ENCODE assay signal across 9 cellular contexts in genomic region chr5:150081541-150082283, GRCh38.
DNase-seq lines count a peak whose midpoint lies in the region; ATAC-seq lines count a peak whose summit lies in the region.
"Had no signal": no experiment of that assay in that cellular context is flagged by ENCODE, and none has a peak within 500 bp of the region (broad histone marks: within the 10 kb centered on the region; RNA-seq: fewer than 3 reads in every experiment).

No MANE protein-coding gene starts in this region.

- no peaks in the 10 kb centered on the region; the same call in none of the 2 replicates for H3K4me1 ChIP-seq in HAP-1

- H3K36me3 ChIP-seq in HAP-1 (replicated peaks) = no peaks in the 10 kb centered on the region
- H3K36me3 ChIP-seq: SJSA1 had no signal

- in situ Hi-C loops in HAP-1 (cut with MboI; ENCODE audit: low sequenced_read_pairs) = no loop called here

- DNase-seq in anterior cingulate cortex (lab: John Stamatoyannopoulos, UW) (peak in 30 of 58 donors; percentile 13 to 69 (median 40)), midbrain (lab: John Stamatoyannopoulos, UW) (peak; percentile 48), T1000 (lab: John Stamatoyannopoulos, UW) (no peak), NCI-H1048 (lab: John Stamatoyannopoulos, UW) (no peak), HAP-1 (ENCODE audit: low spot score in 2 of 2) (no peak)
- no peak for DNase-seq in activated CD4-positive, CD25-positive, alpha-beta regulatory T cell (lab: John Stamatoyannopoulos, UW)

- H3K27me3 ChIP-seq in HAP-1 (ENCODE audit: low read depth) = peaks cover 3% of the 10 kb centered on the region; the same call in 1 of the 2 replicates
- H3K27me3 ChIP-seq: SJSA1 had no signal

- H3K9me3 ChIP-seq in HAP-1 = no peaks in the 10 kb centered on the region
- H3K9me3 ChIP-seq: SJSA1 had no signal

- H3K4me3 ChIP-seq in HAP-1 = no peak overlapping the region
- H3K4me3 ChIP-seq: SJSA1 had no signal

- ATAC-seq in GM19452 (IDR thresholded peaks at IDR 0.05; ENCODE audit: unreplicated experiment) (peak; percentile 77), HG03280 (IDR thresholded peaks at IDR 0.05; ENCODE audit: unreplicated experiment) (peak; percentile 56)

Comparison
In these comparisons a context has a peak if more than half of its experiments do, and no peak if none do; other contexts are left out.
1. DNase-seq: peak in anterior cingulate cortex (30 of 58) and midbrain (single experiment); none in activated CD4-positive, CD25-positive, alpha-beta regulatory T cell (0 of 4), T1000 (single experiment), NCI-H1048 (single experiment) and HAP-1 (0 of 2).